Comparison of ENCODE assay signal across 13 cellular contexts in the genomic region with DNA sequence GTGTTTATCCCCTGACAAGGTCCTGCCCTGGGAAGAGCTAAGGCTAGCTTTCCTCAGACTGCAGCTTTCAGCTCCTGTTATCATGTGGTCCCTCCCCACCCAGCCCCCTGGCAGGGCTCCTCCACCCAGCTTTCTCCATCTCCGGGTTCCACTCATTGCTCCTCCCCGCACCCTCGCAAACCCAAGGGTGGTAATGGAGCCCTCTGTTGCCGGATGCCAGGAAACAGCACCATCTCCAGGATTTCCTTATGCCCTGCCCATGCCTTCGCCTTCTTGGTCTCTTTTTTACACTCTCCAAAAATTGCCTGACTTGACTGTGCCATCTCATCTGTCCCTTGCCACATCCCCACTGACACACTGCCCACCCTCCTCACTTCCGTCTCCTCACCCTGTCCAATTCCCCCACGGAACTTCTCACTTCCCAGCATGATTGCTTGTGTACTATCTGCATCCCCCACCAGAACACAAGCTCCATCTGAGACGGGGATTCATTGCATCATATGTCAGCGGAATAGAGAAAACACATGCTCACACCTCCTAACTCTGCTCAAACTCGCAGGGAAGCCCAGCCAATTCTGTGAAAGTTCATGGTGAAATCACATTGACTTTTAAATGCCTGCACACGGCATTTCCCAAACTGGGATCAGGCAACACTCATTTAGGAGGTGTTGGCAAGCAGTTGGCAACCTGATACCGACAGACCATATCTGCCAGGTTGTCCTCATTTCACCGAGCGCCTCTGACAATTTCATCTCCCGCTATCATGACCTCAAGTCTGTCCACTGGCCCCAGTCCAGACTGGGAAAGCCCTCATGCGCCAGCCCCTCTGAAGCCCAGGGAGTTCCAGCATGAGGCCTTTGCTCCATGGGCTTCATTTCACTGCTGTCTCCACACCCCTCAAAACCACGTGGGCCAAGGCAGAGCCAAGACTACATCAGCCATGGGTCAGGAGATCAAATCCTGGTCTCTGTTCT.
DNase-seq lines count a peak whose midpoint lies in the region; ATAC-seq, FAIRE-seq and TF ChIP-seq lines count a peak whose summit lies in the region.
"Had no signal": no experiment of that assay in that cellular context is flagged by ENCODE, and none has a peak within 500 bp of the region (broad histone marks: within the 10 kb centered on the region; RNA-seq: fewer than 3 reads in every experiment).

No MANE protein-coding gene starts in this region.

- no peak overlapping the region for H3K4me3 ChIP-seq in SJCRH30
- no peak overlapping the region for H3K4me3 ChIP-seq in fibroblast of villous mesenchyme (ENCODE audit: low read depth, low read length)
- H3K4me3 ChIP-seq in pancreas: no peak overlapping the region
- H3K4me3 ChIP-seq in PC-9: no peak overlapping the region
- H3K4me3 ChIP-seq: esophagus squamous epithelium, mucosa of descending colon had no signal

- H3K9me3 ChIP-seq in SJCRH30 (replicated peaks): no peaks in the 10 kb centered on the region
- no peaks in the 10 kb centered on the region for H3K9me3 ChIP-seq in pancreas
- no peaks in the 10 kb centered on the region for H3K9me3 ChIP-seq in PC-9 (ENCODE audit: insufficient read depth, low read depth)
- H3K9me3 ChIP-seq: esophagus squamous epithelium, mucosa of descending colon had no signal

- H3K4me1 ChIP-seq in SJCRH30 (peaks cover 47% of the 10 kb centered on the region), pancreas (no peaks in the 10 kb centered on the region), PC-9 (replicated peaks; ENCODE audit: insufficient read depth) (peaks cover 23% of the 10 kb centered on the region)

- H2AFZ ChIP-seq in PC-9: no peak overlapping the region

- H3K4me2 ChIP-seq in PC-9: no peak overlapping the region

- no peaks in the 10 kb centered on the region for H3F3A ChIP-seq in PC-9 (ENCODE audit: insufficient read depth, low read depth)

- H3K27me3 ChIP-seq in SJCRH30: no peaks in the 10 kb centered on the region
- H3K27me3 ChIP-seq in pancreas: no peaks in the 10 kb centered on the region
- H3K27me3 ChIP-seq in PC-9 (ENCODE audit: insufficient read depth, low read depth): no peaks in the 10 kb centered on the region

- H3K27ac ChIP-seq in C4-2B: peak overlapping the region; percentile 64
- H3K27ac ChIP-seq in SJCRH30: no peak overlapping the region
- H3K27ac ChIP-seq in pancreas: no peak overlapping the region
- H3K27ac ChIP-seq in PC-9: no peak overlapping the region

- CTCF ChIA-PET in PC-9 (lab: Charles Lee): no interaction called here

- H3K36me3 ChIP-seq in SJCRH30: no peaks in the 10 kb centered on the region
- no peaks in the 10 kb centered on the region for H3K36me3 ChIP-seq in pancreas
- no peaks in the 10 kb centered on the region for H3K36me3 ChIP-seq in PC-9 (ENCODE audit: low read depth)
- H3K36me3 ChIP-seq: esophagus squamous epithelium had no signal

- intact Hi-C loops in pancreas (cut with DNase I): no loop called here
- intact Hi-C loops in PC-9 (cut with micrococcal nuclease; ENCODE audit: unreplicated experiment): loop anchor here (2.0 to 10.0 kb wide), 2 partner anchors 96 to 172 kb away; no protein-coding TSS in a partner anchor

- ATAC-seq in pancreas (peak in 3 of 4 donors; percentile 46 to 53 (median 51)), HG03442 (IDR thresholded peaks at IDR 0.05; ENCODE audit: unreplicated experiment) (no peak), GM18520 (IDR thresholded peaks at IDR 0.05; ENCODE audit: unreplicated experiment) (no peak)
- ATAC-seq: mucosa of descending colon had no signal

- H3K9me2 ChIP-seq in PC-9 (ENCODE audit: insufficient read depth): no peaks in the 10 kb centered on the region

- FAIRE-seq in pancreas (lab: Jason Lieb, UNC): no peak

- 31 to 33% methylated on average over 17 of the region's 17 CpGs for WGBS in pancreas, 2 donors

- TF ChIP-seq CTCF in C4-2B (conservative IDR thresholded peaks at IDR 0.05): no peak
- no peak for TF ChIP-seq CTCF in fibroblast of villous mesenchyme (IDR thresholded peaks at IDR 0.05; ENCODE audit: insufficient read depth, low read depth, low read length)
- TF ChIP-seq CTCF in pancreas (IDR thresholded peaks at IDR 0.05): no peak
- TF ChIP-seq CTCF in PC-9 (conservative IDR thresholded peaks at IDR 0.05): no peak

- BruUV-seq in PC-9 (replicated peaks; lab: Mats Ljungman, UMichigan): no TSS peak

- POLR2A ChIA-PET in PC-9 (lab: Charles Lee; ENCODE audit: unreplicated experiment): no interaction called here

- H4K20me1 ChIP-seq in PC-9 (ENCODE audit: insufficient read depth): no peaks in the 10 kb centered on the region

- no peaks in the 10 kb centered on the region for H3K79me2 ChIP-seq in PC-9 (ENCODE audit: low read depth)

- DNase-seq in SJCRH30: peak; percentile 22 to 25
- peak; percentile 4 for DNase-seq in fibroblast of villous mesenchyme (ENCODE audit: low read depth)
- DNase-seq in pancreas: peak in 4 of 6 donors; percentile 11 to 49 (median 30)
- no peak for DNase-seq in activated T-cell treated with anti-CD3 and anti-CD28 coated beads, Interleukin-2, amount 50 U/mL, for 1 hour
- DNase-seq in PC-9: no peak
- DNase-seq: activated B cell treated with CpG ODN at 0.5 μM for 24 hours; activated naive CD8-positive, alpha-beta T cell treated with anti-CD3 and anti-CD28 coated beads, Interleukin-2, amount 10 ng/mL, durations not matched to agents 7 days and 5 days; esophagus squamous epithelium; NCI-H1048 had no signal

Comparison
In these comparisons a context has a peak if more than half of its experiments do, and no peak if none do; other contexts are left out.
1. DNase-seq: peak in SJCRH30 (2 of 2), fibroblast of villous mesenchyme (single experiment) and pancreas (4 of 6); none in activated T-cell treated with anti-CD3 and anti-CD28 coated beads, Interleukin-2, amount 50 U/mL, for 1 hour (single experiment) and PC-9 (0 of 2).
2. ATAC-seq: peak in pancreas (3 of 4); none in HG03442 (single experiment) and GM18520 (single experiment).